15 cellular contexts compared by ENCODE assay signal in genomic region chr2:241302759-241303651, GRCh38. TPM values are rescaled to one million over a fixed set of nuclear protein-coding genes. Genes with fewer than 3 reads are reported as not detected.
DNase-seq lines count a peak whose midpoint lies in the region; ATAC-seq, FAIRE-seq and TF ChIP-seq lines count a peak whose summit lies in the region.
"Had no signal": no experiment of that assay in that cellular context is flagged by ENCODE, and none has a peak within 500 bp of the region (broad histone marks: within the 10 kb centered on the region; RNA-seq: fewer than 3 reads in every experiment).

No MANE protein-coding gene starts in this region.

- POLR2A ChIA-PET in activated CD4-positive, alpha-beta T cell treated with anti-CD3 and anti-CD28 coated beads, Interleukin-2, amount 10 ng/mL, durations not matched to agents 7 days and 5 days (lab: Charles Lee), result no interaction called here

- no peak for FAIRE-seq in D721Med (lab: Jason Lieb, UNC)

- no peaks in the 10 kb centered on the region for H3K9me3 ChIP-seq in T-helper 17 cell (ENCODE audit: control insufficient read depth, low read length, poor library complexity, severe bottlenecking)

- H3K27ac Mint-ChIP-seq in activated CD4-positive, alpha-beta T cell treated with anti-CD3 and anti-CD28 coated beads, Interleukin-2, amount 10 ng/mL, durations not matched to agents 7 days and 5 days, result peak overlapping the region; percentile 15
- peak overlapping the region; percentile 88 for H3K27ac Mint-ChIP-seq in T-helper 17 cell
- H3K27ac Mint-ChIP-seq in stimulated activated effector memory CD8-positive, alpha-beta T cell treated with anti-CD3 and anti-CD28 coated beads, Interleukin-12 subunit alpha, Interleukin-12 subunit beta, amount 100 ng/mL, for 72 hours, result peak overlapping the region; percentile 77
- H3K27ac Mint-ChIP-seq: activated naive CD8-positive, alpha-beta T cell treated with anti-CD3 and anti-CD28 coated beads, Interleukin-2, amount 10 ng/mL, durations not matched to agents 7 days and 5 days had no signal

- DNase-seq in activated CD4-positive, alpha-beta T cell treated with anti-CD3 and anti-CD28 coated beads, Interleukin-2, amount 10 ng/mL, durations not matched to agents 7 days and 5 days, result no peak
- no peak for DNase-seq in activated CD4-positive, alpha-beta T cell treated with anti-CD3 and anti-CD28 coated beads for 4 hours
- DNase-seq in T-helper 17 cell (no peak), left ventricle myocardium superior (no peak), D721Med (ENCODE audit: insufficient read length, low spot score) (no peak), DMS153 treated with DMSO at 0.1 percent for 48 hours (lab: John Stamatoyannopoulos, UW; ENCODE audit: unreplicated experiment) (no peak)
- no peak for DNase-seq in stimulated activated effector memory CD8-positive, alpha-beta T cell treated with anti-CD3 and anti-CD28 coated beads, Interleukin-12 subunit alpha, Interleukin-12 subunit beta, amount 100 ng/mL, for 72 hours (ENCODE audit: low spot score in 2 of 2)
- DNase-seq: activated naive CD8-positive, alpha-beta T cell treated with anti-CD3 and anti-CD28 coated beads, Interleukin-2, amount 10 ng/mL, durations not matched to agents 7 days and 5 days; DMS53; head of caudate nucleus; NCI-H1436; NCI-H526; nucleus accumbens; SHP77 had no signal

- intact Hi-C loops in left ventricle myocardium superior (cut with micrococcal nuclease), result no loop called here

- no peak for ATAC-seq in T-helper 17 cell
- ATAC-seq in left ventricle myocardium superior, result peak; percentile 72
- no peak for ATAC-seq in stimulated activated effector memory CD8-positive, alpha-beta T cell treated with anti-CD3 and anti-CD28 coated beads, Interleukin-12 subunit alpha, Interleukin-12 subunit beta, amount 100 ng/mL, for 72 hours
- ATAC-seq in HG03571 (IDR thresholded peaks at IDR 0.05; ENCODE audit: unreplicated experiment), result no peak

- peaks cover 57% of the 10 kb centered on the region for H3K4me1 Mint-ChIP-seq in activated CD4-positive, alpha-beta T cell treated with anti-CD3 and anti-CD28 coated beads, Interleukin-2, amount 10 ng/mL, durations not matched to agents 7 days and 5 days
- H3K4me1 Mint-ChIP-seq in T-helper 17 cell, result peaks cover 40% of the 10 kb centered on the region
- H3K4me1 Mint-ChIP-seq in stimulated activated effector memory CD8-positive, alpha-beta T cell treated with anti-CD3 and anti-CD28 coated beads, Interleukin-12 subunit alpha, Interleukin-12 subunit beta, amount 100 ng/mL, for 72 hours, result peaks cover 53% of the 10 kb centered on the region

- H3K27me3 Mint-ChIP-seq in activated CD4-positive, alpha-beta T cell treated with anti-CD3 and anti-CD28 coated beads, Interleukin-2, amount 10 ng/mL, durations not matched to agents 7 days and 5 days, result no peaks in the 10 kb centered on the region
- H3K27me3 Mint-ChIP-seq in T-helper 17 cell, result no peaks in the 10 kb centered on the region
- H3K27me3 Mint-ChIP-seq: activated naive CD8-positive, alpha-beta T cell treated with anti-CD3 and anti-CD28 coated beads, Interleukin-2, amount 10 ng/mL, durations not matched to agents 7 days and 5 days had no signal

- TF ChIP-seq CTCF in D721Med (IDR thresholded peaks at IDR 0.05; ENCODE audit: insufficient read depth, missing control alignments), result no peak

- no peak overlapping the region for H3K4me3 Mint-ChIP-seq in activated CD4-positive, alpha-beta T cell treated with anti-CD3 and anti-CD28 coated beads, Interleukin-2, amount 10 ng/mL, durations not matched to agents 7 days and 5 days
- H3K4me3 Mint-ChIP-seq in T-helper 17 cell, result no peak overlapping the region
- H3K4me3 Mint-ChIP-seq in stimulated activated effector memory CD8-positive, alpha-beta T cell treated with anti-CD3 and anti-CD28 coated beads, Interleukin-12 subunit alpha, Interleukin-12 subunit beta, amount 100 ng/mL, for 72 hours, result peak overlapping the region; percentile 2
- H3K4me3 Mint-ChIP-seq: activated naive CD8-positive, alpha-beta T cell treated with anti-CD3 and anti-CD28 coated beads, Interleukin-2, amount 10 ng/mL, durations not matched to agents 7 days and 5 days had no signal

- no peaks in the 10 kb centered on the region for H3K9me3 Mint-ChIP-seq in activated CD4-positive, alpha-beta T cell treated with anti-CD3 and anti-CD28 coated beads, Interleukin-2, amount 10 ng/mL, durations not matched to agents 7 days and 5 days
- H3K9me3 Mint-ChIP-seq in stimulated activated effector memory CD8-positive, alpha-beta T cell treated with anti-CD3 and anti-CD28 coated beads, Interleukin-12 subunit alpha, Interleukin-12 subunit beta, amount 100 ng/mL, for 72 hours, result no peaks in the 10 kb centered on the region
- H3K9me3 Mint-ChIP-seq: activated naive CD8-positive, alpha-beta T cell treated with anti-CD3 and anti-CD28 coated beads, Interleukin-2, amount 10 ng/mL, durations not matched to agents 7 days and 5 days had no signal

- peaks cover 5% of the 10 kb centered on the region for H3K36me3 Mint-ChIP-seq in activated CD4-positive, alpha-beta T cell treated with anti-CD3 and anti-CD28 coated beads, Interleukin-2, amount 10 ng/mL, durations not matched to agents 7 days and 5 days (ENCODE audit: low read depth)
- no peaks in the 10 kb centered on the region for H3K36me3 Mint-ChIP-seq in T-helper 17 cell (ENCODE audit: low read depth)
- peaks cover 10% of the 10 kb centered on the region for H3K36me3 Mint-ChIP-seq in stimulated activated effector memory CD8-positive, alpha-beta T cell treated with anti-CD3 and anti-CD28 coated beads, Interleukin-12 subunit alpha, Interleukin-12 subunit beta, amount 100 ng/mL, for 72 hours
- H3K36me3 Mint-ChIP-seq: activated naive CD8-positive, alpha-beta T cell treated with anti-CD3 and anti-CD28 coated beads, Interleukin-2, amount 10 ng/mL, durations not matched to agents 7 days and 5 days had no signal

- CTCF ChIA-PET in activated CD4-positive, alpha-beta T cell treated with anti-CD3 and anti-CD28 coated beads, Interleukin-2, amount 10 ng/mL, durations not matched to agents 7 days and 5 days (lab: Charles Lee), result interaction anchor here (0.9 to 2.0 kb wide), 3 partner anchors 10 to 12 kb away, joined by 5 to 7 read pairs (median 6); no protein-coding TSS in a partner anchor

RNA-seq across cellular contexts. Expression of gene HDLBP, which starts 12.5 kb away (rescaled TPM):
- 100 to 1,000 TPM; 198 to 203 TPM for total RNA-seq in activated CD4-positive, alpha-beta T cell treated with anti-CD3 and anti-CD28 coated beads, Interleukin-2, amount 10 ng/mL, durations not matched to agents 7 days and 5 days
- total RNA-seq in T-helper 17 cell (100 to 1,000 TPM; 136 to 175 TPM), left ventricle myocardium superior (420 TPM)

RNA-seq across cellular contexts. Expression of gene SEPTIN2, which starts 12.7 kb away (rescaled TPM):
- 100 to 1,000 TPM; 195 to 211 TPM for total RNA-seq in activated CD4-positive, alpha-beta T cell treated with anti-CD3 and anti-CD28 coated beads, Interleukin-2, amount 10 ng/mL, durations not matched to agents 7 days and 5 days
- total RNA-seq in T-helper 17 cell (100 to 1,000 TPM; 190 to 216 TPM), left ventricle myocardium superior (139 TPM)

RNA-seq across cellular contexts. Expression of gene FARP2, which starts 53.1 kb away (rescaled TPM):
- 10 to 100 TPM; 18.2 to 18.4 TPM for total RNA-seq in activated CD4-positive, alpha-beta T cell treated with anti-CD3 and anti-CD28 coated beads, Interleukin-2, amount 10 ng/mL, durations not matched to agents 7 days and 5 days
- total RNA-seq in T-helper 17 cell (10 to 100 TPM; 18.0 to 28.1 TPM), left ventricle myocardium superior (18.6 TPM)

Comparison
In these comparisons a context has a peak if more than half of its experiments do, and no peak if none do; other contexts are left out.
1. H3K27ac Mint-ChIP-seq: peak in every context shown above with its lines; median percentile 88 in T-helper 17 cell; 77 in stimulated activated effector memory CD8-positive, alpha-beta T cell treated with anti-CD3 and anti-CD28 coated beads, Interleukin-12 subunit alpha, Interleukin-12 subunit beta, amount 100 ng/mL, for 72 hours; 15 in activated CD4-positive, alpha-beta T cell treated with anti-CD3 and anti-CD28 coated beads, Interleukin-2, amount 10 ng/mL, durations not matched to agents 7 days and 5 days.